Comparison of ENCODE assay signal across 8 cellular contexts in the genomic region with DNA sequence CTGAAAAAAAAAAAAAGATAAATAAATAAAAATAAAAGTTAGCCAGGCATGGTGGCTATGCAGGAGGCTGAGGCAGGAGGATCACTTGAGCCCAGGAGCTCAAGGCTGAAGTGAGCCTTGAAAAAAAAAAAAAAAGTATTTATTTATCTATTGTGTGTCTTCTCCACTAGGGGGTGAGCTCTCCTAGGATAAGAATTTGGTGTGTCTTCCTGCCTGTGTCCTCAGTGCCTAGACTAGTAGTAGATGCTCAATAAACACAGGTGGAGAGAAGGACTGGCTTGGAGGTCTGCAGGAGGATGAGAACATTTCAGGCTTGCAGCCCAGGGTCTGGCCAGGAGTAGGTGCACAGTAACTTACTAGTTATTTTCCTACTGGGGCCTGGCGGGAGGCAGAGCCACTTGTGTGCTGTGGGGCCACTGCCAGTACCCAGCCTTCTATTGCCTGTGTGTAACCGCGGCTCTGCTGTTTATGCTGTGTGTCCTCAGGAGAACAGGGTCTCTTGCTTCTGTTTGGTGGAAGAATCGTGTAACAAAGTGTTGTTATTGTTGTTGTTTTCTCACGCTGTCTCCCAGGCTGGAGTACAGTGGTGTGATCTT. TPM values are rescaled to one million over a fixed set of nuclear protein-coding genes. Genes with fewer than 3 reads are reported as not detected.
A peak's percentile ranks its signal among the peaks of the same experiment; 100 is the strongest.
DNase-seq lines count a peak whose midpoint lies in the region; ATAC-seq, FAIRE-seq and TF ChIP-seq lines count a peak whose summit lies in the region.

No MANE protein-coding gene starts in this region.

- no peak overlapping the region for H3K9ac ChIP-seq in mammary epithelial cell (ENCODE audit: insufficient read depth, low read length)

- peaks cover 7% of the 10 kb centered on the region for H3K4me1 ChIP-seq in mammary epithelial cell (ENCODE audit: insufficient read depth, low read length)

- intact Hi-C loops in mammary epithelial cell (cut with micrococcal nuclease): loop anchor here (1.0 kb wide), 2 partner anchors 78 to 102 kb away; no protein-coding TSS in a partner anchor

- peaks cover 36% of the 10 kb centered on the region for H3K4me1 Mint-ChIP-seq in nephron progenitor cell

- no peaks in the 10 kb centered on the region for H3K79me2 ChIP-seq in mammary epithelial cell (ENCODE audit: insufficient read depth, low read length)

- no peak overlapping the region for H3K4me2 ChIP-seq in mammary epithelial cell (ENCODE audit: insufficient read depth, low read depth, low read length)

- H3K36me3 ChIP-seq in mammary epithelial cell (ENCODE audit: insufficient read depth, low read length): no peaks in the 10 kb centered on the region

- no peak overlapping the region for H3K27ac Mint-ChIP-seq in nephron progenitor cell

- no peak overlapping the region for H3K4me3 ChIP-seq in mammary epithelial cell (replicated peaks in 1 of 3; ENCODE audit: insufficient read depth in 1 of 3, low read depth in 2 of 3, low read length in 3 of 3)

- dilution Hi-C loops in mammary epithelial cell (cut with HindIII; ENCODE audit: low sequenced_read_pairs): no loop called here

- no peak overlapping the region for H2AFZ ChIP-seq in mammary epithelial cell (ENCODE audit: low read depth, low read length)

- no TSS peak for BruUV-seq in mammary epithelial cell (replicated peaks; lab: Mats Ljungman, UMichigan)

- H3K4me3 Mint-ChIP-seq in nephron progenitor cell: no peak overlapping the region

- 86% methylated on average over 5 of the region's 5 CpGs for WGBS in mammary epithelial cell (ENCODE audit: low coverage, missing lambda C conversion rate)

- no peaks in the 10 kb centered on the region for H3K9me3 Mint-ChIP-seq in nephron progenitor cell

- H3K27ac ChIP-seq in mammary epithelial cell (ENCODE audit: insufficient read depth, low read depth, low read length): no peak overlapping the region

- H3K36me3 Mint-ChIP-seq in nephron progenitor cell (ENCODE audit: low read depth): no peaks in the 10 kb centered on the region

- no peaks in the 10 kb centered on the region for H3K9me3 ChIP-seq in mammary epithelial cell (replicated peaks; ENCODE audit: insufficient read depth, low read length)

- ATAC-seq in GM21619 (IDR thresholded peaks at IDR 0.05; ENCODE audit: unreplicated experiment): no peak

- CTCF ChIA-PET in mammary epithelial cell (lab: Charles Lee; ENCODE audit: low non-redundant PET): interaction anchor here (0.6 to 1.1 kb wide), 17 partner anchors 13 to 493 kb away, joined by 3 to 54 read pairs (median 5); a partner anchor contains a TSS

- in situ Hi-C loops in mammary epithelial cell (cut with MboI; ENCODE audit: low sequenced_read_pairs in 2 of 2): loop anchor here (5.0 kb wide), 1 partner anchor 76 kb away; no protein-coding TSS in a partner anchor

- H3K27me3 Mint-ChIP-seq in nephron progenitor cell (ENCODE audit: low read depth, poor library complexity): peaks cover 45% of the 10 kb centered on the region

- DNase-seq in 8988T: peak; percentile 53
- peak; percentile 27 for DNase-seq in NCI-H446 treated with DMSO at 0.1 percent for 48 hours (lab: John Stamatoyannopoulos, UW)
- DNase-seq in mammary epithelial cell: peak; percentile 46
- DNase-seq in nephron progenitor cell: no peak
- DNase-seq in NCI-H2081 treated with DMSO at 0.1 percent for 48 hours (lab: John Stamatoyannopoulos, UW): no peak
- DNase-seq in GM12891 (ENCODE audit: insufficient read length, low spot score): no peak

- no peak for TF ChIP-seq POLR2A in GM12891 (IDR thresholded peaks at IDR 0.05; ENCODE audit: low read depth, low read length)

- H3K27me3 ChIP-seq in mammary epithelial cell (ENCODE audit: insufficient read depth, low read length): no peaks in the 10 kb centered on the region

- TF ChIP-seq CTCF in mammary epithelial cell (conservative IDR thresholded peaks at IDR 0.05 in 1 of 2, IDR thresholded peaks at IDR 0.05 in 1 of 2; ENCODE audit: extremely low read depth in 1 of 2, insufficient read depth in 1 of 2, low read depth in 1 of 2, low read length in 2 of 2) (peak; percentile 54 to 60), nephron progenitor cell (IDR thresholded peaks at IDR 0.05) (peak; percentile 38)

- H4K20me1 ChIP-seq in mammary epithelial cell (ENCODE audit: insufficient read depth, low read length): no peaks in the 10 kb centered on the region

- FAIRE-seq in G401.6 (lab: Jason Lieb, UNC) (peak; percentile 89), GM12891 (lab: Jason Lieb, UNC) (no peak)

TF ChIP-seq in GM12891, 5 proteins besides CTCF, POLR2A, EP300 and RAD21:
- no peak for TF ChIP-seq SPI1 (IDR thresholded peaks at IDR 0.05; ENCODE audit: low read depth, low read length)
- TF ChIP-seq POLR2AphosphoS5 (IDR thresholded peaks at IDR 0.05; ENCODE audit: low read depth, low read length): no peak
- no peak for TF ChIP-seq TAF1 (IDR thresholded peaks at IDR 0.05; ENCODE audit: low read depth, low read length)
- no peak for TF ChIP-seq PAX5 (IDR thresholded peaks at IDR 0.05; ENCODE audit: insufficient read depth, low read length, severe bottlenecking)
- TF ChIP-seq POU2F2 (IDR thresholded peaks at IDR 0.05; ENCODE audit: low read depth, low read length): no peak
TF ChIP-seq in GM12891: peak in this region for 0.

RNA-seq across cellular contexts. Expression of a gene that starts 5.4 kb away (rescaled TPM):
- 1 to 10 TPM; 1.5 to 5.8 TPM for total RNA-seq in mammary epithelial cell
- 0.46 TPM for polyA plus RNA-seq in mammary epithelial cell
- polyA minus RNA-seq in mammary epithelial cell: 0.31 TPM
- polyA plus RNA-seq in GM12891 (2012; ENCODE audit: low read depth, missing spikeins): 0.12 TPM

RNA-seq across cellular contexts. Expression of a gene that starts 37.1 kb away (rescaled TPM):
- 10 to 100 TPM; 36.3 to 72.1 TPM for total RNA-seq in mammary epithelial cell
- polyA plus RNA-seq in mammary epithelial cell: 31.8 TPM
- 48.4 TPM for polyA minus RNA-seq in mammary epithelial cell
- polyA plus RNA-seq in GM12891 (2012; ENCODE audit: low read depth, missing spikeins): 21.6 TPM

RNA-seq across cellular contexts. Expression of a gene that starts 45.7 kb away (rescaled TPM):
- 1 to 10 TPM in 1 of 2 donors, not detected in 1; 1.8 TPM for total RNA-seq in mammary epithelial cell
- polyA plus RNA-seq in mammary epithelial cell: 2.0 TPM
- not detected for polyA minus RNA-seq in mammary epithelial cell
- 0.22 TPM for polyA plus RNA-seq in GM12891 (2012; ENCODE audit: low read depth, missing spikeins)

RNA-seq across cellular contexts. Expression of a gene that starts 50.9 kb away (rescaled TPM):
- total RNA-seq in mammary epithelial cell: 1 to 10 TPM in 1 of 2 donors, under 1 TPM in 1; 0.50 to 2.0 TPM
- 0.45 TPM for polyA plus RNA-seq in mammary epithelial cell
- 2.7 TPM for polyA minus RNA-seq in mammary epithelial cell
- 0.41 TPM for polyA plus RNA-seq in GM12891 (2012; ENCODE audit: low read depth, missing spikeins)

Comparison
In these comparisons a context has a peak if more than half of its experiments do, and no peak if none do; other contexts are left out.
1. DNase-seq: peak in 8988T (single experiment), NCI-H446 treated with DMSO at 0.1 percent for 48 hours (single experiment) and mammary epithelial cell (single experiment); none in nephron progenitor cell (single experiment), NCI-H2081 treated with DMSO at 0.1 percent for 48 hours (single experiment) and GM12891 (single experiment).